ENCODE assay signal across 9 cellular contexts in genomic region chr17:58532555-58532951, GRCh38. TPM values are rescaled to one million over a fixed set of nuclear protein-coding genes. Genes with fewer than 3 reads are reported as not detected.
DNase-seq lines count a peak whose midpoint lies in the region; ATAC-seq and TF ChIP-seq lines count a peak whose summit lies in the region.
"Had no signal": no experiment of that assay in that cellular context is flagged by ENCODE, and none has a peak within 500 bp of the region (broad histone marks: within the 10 kb centered on the region; RNA-seq: fewer than 3 reads in every experiment).

No MANE protein-coding gene starts in this region.

- peaks cover 23% of the 10 kb centered on the region for H3F3A ChIP-seq in neural progenitor cell (ENCODE audit: low read depth)

- no peak for TF ChIP-seq CTCF in CD4-positive, alpha-beta T cell (IDR thresholded peaks at IDR 0.05)
- TF ChIP-seq CTCF in epithelial cell of proximal tubule (conservative IDR thresholded peaks at IDR 0.05; ENCODE audit: low read depth, low read length) (no peak), neural progenitor cell (IDR thresholded peaks at IDR 0.05) (no peak)

- H3K9ac ChIP-seq in NT2/D1 (ENCODE audit: insufficient read length, low read depth) (peak overlapping the region; percentile 58), neural progenitor cell (no peak overlapping the region)

- H3K4me2 ChIP-seq in neural progenitor cell, result peak overlapping the region; percentile 94

- no peaks in the 10 kb centered on the region for H4K20me1 ChIP-seq in neural progenitor cell (ENCODE audit: low read depth)

- POLR2A ChIA-PET in CD4-positive, alpha-beta T cell (lab: Charles Lee), result interaction anchor here (1.1 to 2.6 kb wide), 2 partner anchors 14 to 180 kb away, joined by 4 to 12 read pairs; partner anchors contain the start of gene SUPT4H1

- no peaks in the 10 kb centered on the region for H3K9me3 Mint-ChIP-seq in CD4-positive, alpha-beta T cell
- no peaks in the 10 kb centered on the region for H3K9me3 Mint-ChIP-seq in neural progenitor cell

- H3K27me3 Mint-ChIP-seq in CD4-positive, alpha-beta T cell, result peaks cover 44% of the 10 kb centered on the region
- peaks cover 22% of the 10 kb centered on the region for H3K27me3 Mint-ChIP-seq in neural progenitor cell (ENCODE audit: insufficient read depth, low read depth)

- H2AFZ ChIP-seq in neural progenitor cell (replicated peaks), result peak overlapping the region; percentile 98

- 72 to 81% methylated on average over 3 of the region's 3 CpGs for WGBS in aorta, 2 donors

- CTCF ChIA-PET in CD4-positive, alpha-beta T cell (lab: Charles Lee), result interaction anchor here (0.6 to 1.6 kb wide), 2 partner anchors 13 to 55 kb away, joined by 4 to 8 read pairs; no protein-coding TSS in a partner anchor

- H3K4me1 ChIP-seq in NT2/D1 (ENCODE audit: insufficient read depth, insufficient read length), result peaks cover 23% of the 10 kb centered on the region
- H3K4me1 ChIP-seq in neural progenitor cell, result peaks cover 32% of the 10 kb centered on the region
- H3K4me1 ChIP-seq in aorta (ENCODE audit: control insufficient read depth in 1 of 2, insufficient read depth in 2 of 2, low read length in 2 of 2), result no peaks in the 10 kb centered on the region

- ATAC-seq in CD4-positive, alpha-beta T cell (ENCODE audit: poor library complexity), result no peak
- no peak for ATAC-seq in aorta (ENCODE audit: low FRiP score)
- ATAC-seq in GM21381 (IDR thresholded peaks at IDR 0.05; ENCODE audit: unreplicated experiment), result no peak

- no peaks in the 10 kb centered on the region for H3K36me3 Mint-ChIP-seq in CD4-positive, alpha-beta T cell (ENCODE audit: low read depth)
- H3K36me3 Mint-ChIP-seq in neural progenitor cell, result no peaks in the 10 kb centered on the region

- peak overlapping the region; percentile 74 for H3K4me3 ChIP-seq in NT2/D1 (ENCODE audit: insufficient read length, low read depth)
- peak overlapping the region; percentile 54 for H3K4me3 ChIP-seq in epithelial cell of proximal tubule (ENCODE audit: low read depth, low read length)
- H3K4me3 ChIP-seq in neural progenitor cell, result peak overlapping the region; percentile 76
- peak overlapping the region in 1 of 2 donors; percentile 78 for H3K4me3 ChIP-seq in aorta (ENCODE audit: low read length in 2 of 2)
- H3K4me3 ChIP-seq: body of pancreas had no signal

- no peaks in the 10 kb centered on the region for H3K4me1 Mint-ChIP-seq in CD4-positive, alpha-beta T cell (ENCODE audit: low read depth)
- peaks cover 30% of the 10 kb centered on the region for H3K4me1 Mint-ChIP-seq in neural progenitor cell

- no peak overlapping the region for H3K27ac ChIP-seq in CD4-positive, alpha-beta T cell (ENCODE audit: low read depth, low read length)
- H3K27ac ChIP-seq in neural progenitor cell (no peak overlapping the region), aorta (ENCODE audit: low read depth in 1 of 2, low read length in 2 of 2) (no peak overlapping the region)
- H3K27ac ChIP-seq: body of pancreas had no signal

- no peak overlapping the region for H3K27ac Mint-ChIP-seq in CD4-positive, alpha-beta T cell
- no peak overlapping the region for H3K27ac Mint-ChIP-seq in neural progenitor cell

- peak overlapping the region; percentile 66 for H3K4me3 Mint-ChIP-seq in CD4-positive, alpha-beta T cell
- H3K4me3 Mint-ChIP-seq in neural progenitor cell, result peak overlapping the region; percentile 82

- no peaks in the 10 kb centered on the region for H3K9me3 ChIP-seq in CD4-positive, alpha-beta T cell (ENCODE audit: control insufficient read depth, low read length)
- no peaks in the 10 kb centered on the region for H3K9me3 ChIP-seq in NT2/D1 (ENCODE audit: insufficient read depth, low read length)
- H3K9me3 ChIP-seq in neural progenitor cell (ENCODE audit: low read depth), result no peaks in the 10 kb centered on the region
- H3K9me3 ChIP-seq in aorta (ENCODE audit: control insufficient read depth, low read length), result no peaks in the 10 kb centered on the region
- H3K9me3 ChIP-seq: body of pancreas had no signal

- no peaks in the 10 kb centered on the region for H3K79me2 ChIP-seq in neural progenitor cell (ENCODE audit: low read depth)

- H3K36me3 ChIP-seq in NT2/D1 (ENCODE audit: insufficient read depth, insufficient read length, low read length) (no peaks in the 10 kb centered on the region), neural progenitor cell (no peaks in the 10 kb centered on the region), aorta (ENCODE audit: control insufficient read depth in 1 of 2, insufficient read depth in 2 of 2, low read length in 1 of 2) (no peaks in the 10 kb centered on the region)

- H3K27me3 ChIP-seq in CD4-positive, alpha-beta T cell (ENCODE audit: control insufficient read depth, insufficient read depth, low read length), result peaks cover 6% of the 10 kb centered on the region
- H3K27me3 ChIP-seq in NT2/D1 (ENCODE audit: insufficient read depth, insufficient read length) (peaks cover 24% of the 10 kb centered on the region), neural progenitor cell (peaks cover 11% of the 10 kb centered on the region), aorta (ENCODE audit: control insufficient read depth in 1 of 2, insufficient read depth in 2 of 2, low read length in 1 of 2) (no peaks in the 10 kb centered on the region)
- H3K27me3 ChIP-seq: body of pancreas had no signal

- intact Hi-C loops in CD4-positive, alpha-beta T cell (cut with DNase I, micrococcal nuclease), result loop anchor here in 1 of 2 experiments (5.0 kb wide), 1 partner anchor 160 kb away; the partner anchor contains the start of genes RAD51C and TEX14
- intact Hi-C loops in aorta (cut with DNase I), result loop anchor here in 1 of 2 donors (5.0 kb wide), 1 partner anchor 100 kb away; no protein-coding TSS in a partner anchor

- no peak for DNase-seq in CD4-positive, alpha-beta T cell
- DNase-seq in NT2/D1 (ENCODE audit: low read depth, low spot score) (no peak), epithelial cell of proximal tubule (ENCODE audit: low read depth) (no peak), neural progenitor cell (ENCODE audit: low spot score) (peak; percentile 30), aorta (no peak), amniotic stem cell (lab: John Stamatoyannopoulos, UW) (no peak), NCI-H2029 treated with DMSO at 0.1 percent for 48 hours (lab: John Stamatoyannopoulos, UW) (no peak)

RNA-seq across cellular contexts. Expression of gene MTMR4, which starts 18.1 kb away (rescaled TPM):
- total RNA-seq in CD4-positive, alpha-beta T cell, result 10 to 100 TPM; 28.8 to 30.0 TPM
- total RNA-seq in epithelial cell of proximal tubule, result 49.9 and 73.1 TPM in 2 replicates
- 34.0 and 39.8 TPM in 2 replicates for total RNA-seq in neural progenitor cell (ENCODE audit: low replicate concordance)
- 10 to 100 TPM; 38.7 to 38.8 TPM for total RNA-seq in aorta
- 10 to 100 TPM; 14.0 to 17.7 TPM for polyA plus RNA-seq in aorta

RNA-seq across cellular contexts. Expression of gene HSF5, which starts 44.3 kb away (rescaled TPM):
- 1 to 10 TPM; 1.6 to 1.7 TPM for total RNA-seq in CD4-positive, alpha-beta T cell
- total RNA-seq in epithelial cell of proximal tubule (0.22 and 0.29 TPM in 2 replicates), neural progenitor cell (ENCODE audit: low replicate concordance) (0.03 TPM in 1 of 2 replicates, not detected in the other), aorta (not detected)
- not detected for polyA plus RNA-seq in aorta
- total RNA-seq: body of pancreas had no signal
